Comparison of ENCODE assay signal across 20 cellular contexts in genomic region chr14:65137648-65138317, GRCh38. TPM values are rescaled to one million over a fixed set of nuclear protein-coding genes. Genes with fewer than 3 reads are reported as not detected.
DNase-seq lines count a peak whose midpoint lies in the region; ATAC-seq and TF ChIP-seq lines count a peak whose summit lies in the region.
"Had no signal": no experiment of that assay in that cellular context is flagged by ENCODE, and none has a peak within 500 bp of the region (broad histone marks: within the 10 kb centered on the region; RNA-seq: fewer than 3 reads in every experiment).

No MANE protein-coding gene starts in this region.

- peaks cover 6% of the 10 kb centered on the region for H3K4me1 ChIP-seq in mesenchymal stem cell (ENCODE audit: control insufficient read depth, insufficient read depth, low read depth, low read length)
- H3K4me1 ChIP-seq: BLaER1, colonic mucosa, tibial artery had no signal

- H3K4me3 ChIP-seq in astrocyte of the spinal cord (ENCODE audit: low read depth, low read length) = no peak overlapping the region
- H3K4me3 ChIP-seq in mesenchymal stem cell (ENCODE audit: insufficient read depth in 1 of 2, low read depth in 1 of 2, low read length in 2 of 2) = no peak overlapping the region
- H3K4me3 ChIP-seq: BLaER1, colonic mucosa, tibial artery had no signal

- H2AFZ ChIP-seq in mesenchymal stem cell (ENCODE audit: low read depth, low read length) = no peak overlapping the region

- no peak overlapping the region for H2BK12ac ChIP-seq in mesenchymal stem cell (ENCODE audit: low read length in 2 of 2)

- H3K4me2 ChIP-seq in mesenchymal stem cell (ENCODE audit: low read length, poor library complexity, severe bottlenecking) = no peak overlapping the region
- H3K4me2 ChIP-seq: BLaER1, SK-N-SH had no signal

- no peak overlapping the region for H3K27ac ChIP-seq in mesenchymal stem cell (ENCODE audit: low read length, poor library complexity, severe bottlenecking)
- H3K27ac ChIP-seq: BLaER1, colonic mucosa, tibial artery had no signal

- no peaks in the 10 kb centered on the region for H3K79me1 ChIP-seq in mesenchymal stem cell (replicated peaks; ENCODE audit: low read length, poor library complexity, severe bottlenecking)

- in situ Hi-C loops in astrocyte of the spinal cord (cut with HindIII; ENCODE audit: low sequenced_read_pairs) = no loop called here

- DNase-seq in DMS79 treated with DMSO at 0.1 percent for 48 hours (lab: John Stamatoyannopoulos, UW) (peak; percentile 68), NCI-H1105 (lab: John Stamatoyannopoulos, UW) (peak; percentile 67), astrocyte of the spinal cord (ENCODE audit: low read depth, low spot score) (peak; percentile 2), mesenchymal stem cell (no peak), ecto neural progenitor cell (ENCODE audit: low spot score) (no peak), NCI-H510A treated with DMSO at 0.1 percent for 48 hours (lab: John Stamatoyannopoulos, UW) (no peak), C1 segment of cervical spinal cord (lab: John Stamatoyannopoulos, UW) (no peak)
- DNase-seq: activated CD4-positive, CD25-positive, alpha-beta regulatory T cell treated with anti-CD3 and anti-CD28 coated beads, Interleukin-2, amount 50 U/mL, for 72 hours; colonic mucosa; DMS153; erythroblast; head of caudate nucleus; mesendoderm; NCI-H1417; SK-N-SH; stimulated activated CD4-positive, alpha-beta T cell treated with anti-CD3 and anti-CD28 coated beads, Interleukin-12 subunit alpha, Interleukin-12 subunit beta, amount 100 ng/mL, for 4 hours; tibial artery had no signal

- no peak for TF ChIP-seq CTCF in astrocyte of the spinal cord (IDR thresholded peaks at IDR 0.05; ENCODE audit: low read depth, low read length)

- H4K91ac ChIP-seq in mesenchymal stem cell (ENCODE audit: low read length) = no peak overlapping the region

- no peak for ATAC-seq in GM21526 (IDR thresholded peaks at IDR 0.05; ENCODE audit: low FRiP score, unreplicated experiment)
- ATAC-seq: stimulated activated memory B cell treated with anti-CD40 and anti-IgM and Interleukin-4, amounts not matched to agents 10 μg/mL and 1 μg/mL and 100 μg/mL, for 72 hours had no signal

- no peak overlapping the region for H2BK15ac ChIP-seq in mesenchymal stem cell (ENCODE audit: low read depth, poor library complexity, severe bottlenecking)

- H4K8ac ChIP-seq in mesenchymal stem cell (ENCODE audit: low read length) = no peak overlapping the region

- no peak overlapping the region for H3K23ac ChIP-seq in mesenchymal stem cell (ENCODE audit: low read length in 2 of 2)

- H2AK5ac ChIP-seq in mesenchymal stem cell (ENCODE audit: low read length, severe bottlenecking) = no peak overlapping the region

- no peak overlapping the region for H3K4ac ChIP-seq in mesenchymal stem cell (ENCODE audit: low read depth in 1 of 2, low read length in 2 of 2)

- H3K36me3 ChIP-seq in mesenchymal stem cell (ENCODE audit: control insufficient read depth in 1 of 2, insufficient read depth in 2 of 2, low read depth in 1 of 2, low read length in 2 of 2) = no peaks in the 10 kb centered on the region
- H3K36me3 ChIP-seq: BLaER1, colonic mucosa, tibial artery had no signal

- H2BK120ac ChIP-seq in mesenchymal stem cell (ENCODE audit: low read depth, low read length) = no peak overlapping the region

- H3K18ac ChIP-seq in mesenchymal stem cell (ENCODE audit: low read depth in 1 of 2, low read length in 2 of 2) = no peak overlapping the region

- no peaks in the 10 kb centered on the region for H3K27me3 ChIP-seq in mesenchymal stem cell (ENCODE audit: control insufficient read depth in 1 of 2, insufficient read depth in 1 of 2, low read length in 2 of 2)
- H3K27me3 ChIP-seq: BLaER1, colonic mucosa, tibial artery had no signal

- H3K14ac ChIP-seq in mesenchymal stem cell (ENCODE audit: low read length in 2 of 2) = no peak overlapping the region

- peak overlapping the region; percentile 64 for H3K9ac ChIP-seq in mesenchymal stem cell (ENCODE audit: low read length)
- H3K9ac ChIP-seq: BLaER1, SK-N-SH had no signal

- H3K9me3 ChIP-seq in mesenchymal stem cell (ENCODE audit: control insufficient read depth, low read length) = no peaks in the 10 kb centered on the region
- H3K9me3 ChIP-seq: BLaER1, colonic mucosa, SK-N-SH, tibial artery had no signal

- 92% methylated on average over 9 of the region's 9 CpGs for WGBS in mesenchymal stem cell

- H2BK5ac ChIP-seq in mesenchymal stem cell (ENCODE audit: low read depth, low read length, poor library complexity, severe bottlenecking) = no peak overlapping the region

RNA-seq across cellular contexts. Expression of gene MAX, which starts 35.5 kb away (rescaled TPM):
- polyA plus RNA-seq in mesenchymal stem cell (2013, experiment 1 of 2) = 85.2 TPM
- polyA plus RNA-seq in mesenchymal stem cell (2013, experiment 2 of 2) = 85.6 TPM

Comparison
In these comparisons a context has a peak if more than half of its experiments do, and no peak if none do; other contexts are left out.
1. DNase-seq: peak in DMS79 treated with DMSO at 0.1 percent for 48 hours (single experiment), NCI-H1105 (single experiment) and astrocyte of the spinal cord (single experiment); none in mesenchymal stem cell (single experiment), ecto neural progenitor cell (single experiment), NCI-H510A treated with DMSO at 0.1 percent for 48 hours (single experiment) and C1 segment of cervical spinal cord (0 of 14).